9 cellular contexts compared by ENCODE assay signal in genomic region chr22:46077669-46078099, GRCh38.
DNase-seq lines count a peak whose midpoint lies in the region; ATAC-seq, FAIRE-seq and TF ChIP-seq lines count a peak whose summit lies in the region.
"Had no signal": no experiment of that assay in that cellular context is flagged by ENCODE, and none has a peak within 500 bp of the region (broad histone marks: within the 10 kb centered on the region; RNA-seq: fewer than 3 reads in every experiment).

No MANE protein-coding gene starts in this region.

- H3K4me1 Mint-ChIP-seq in HFFc6 (ENCODE audit: low read depth) = peaks cover 58% of the 10 kb centered on the region
- peaks cover 19% of the 10 kb centered on the region for H3K4me1 Mint-ChIP-seq in activated T-helper 2 cell treated with anti-CD3 and anti-CD28 coated beads, Interferon-gamma antibody, Interleukin-2, Interleukin-4, amounts not matched to agents 10 μg/mL and 5 μg/mL and 100 μg/mL, durations not matched to agents 14 hours and 24 hours and 36 hours (ENCODE audit: low read depth)
- H3K4me1 Mint-ChIP-seq in activated CD8-positive, alpha-beta memory T cell treated with anti-CD3 and anti-CD28 coated beads, Interleukin-2, amount 10 ng/mL, durations not matched to agents 7 days and 5 days = peaks cover 18% of the 10 kb centered on the region

- H3K9me3 ChIP-seq in body of pancreas (no peaks in the 10 kb centered on the region), keratinocyte (ENCODE audit: control insufficient read depth, low read depth, low read length) (no peaks in the 10 kb centered on the region)

- intact Hi-C loops in body of pancreas (cut with DNase I) = no loop called here
- intact Hi-C loops in activated T-helper 2 cell treated with anti-CD3 and anti-CD28 coated beads, Interferon-gamma antibody, Interleukin-2, Interleukin-4, amounts not matched to agents 10 μg/mL and 5 μg/mL and 100 μg/mL, durations not matched to agents 14 hours and 24 hours and 36 hours (cut with micrococcal nuclease) = no loop called here

- no peak for FAIRE-seq in keratinocyte (lab: Jason Lieb, UNC)
- FAIRE-seq: HTR-8/SVneo had no signal

- peaks cover 10% of the 10 kb centered on the region for H4K20me1 ChIP-seq in keratinocyte (ENCODE audit: control insufficient read depth, extremely low read depth, insufficient read depth, low read length)

- H3K27me3 ChIP-seq in body of pancreas (no peaks in the 10 kb centered on the region), keratinocyte (ENCODE audit: control insufficient read depth, extremely low read depth, insufficient read depth, low read length) (no peaks in the 10 kb centered on the region)

- H2AFZ ChIP-seq in keratinocyte (ENCODE audit: control insufficient read depth, low read length) = no peak overlapping the region

- H3K36me3 Mint-ChIP-seq in HFFc6 (ENCODE audit: low read depth) = peaks cover 80% of the 10 kb centered on the region
- H3K36me3 Mint-ChIP-seq in activated T-helper 2 cell treated with anti-CD3 and anti-CD28 coated beads, Interferon-gamma antibody, Interleukin-2, Interleukin-4, amounts not matched to agents 10 μg/mL and 5 μg/mL and 100 μg/mL, durations not matched to agents 14 hours and 24 hours and 36 hours (ENCODE audit: low read depth) = peaks cover 4% of the 10 kb centered on the region
- H3K36me3 Mint-ChIP-seq in activated CD8-positive, alpha-beta memory T cell treated with anti-CD3 and anti-CD28 coated beads, Interleukin-2, amount 10 ng/mL, durations not matched to agents 7 days and 5 days = no peaks in the 10 kb centered on the region

- no peak for ATAC-seq in body of pancreas
- no peak for ATAC-seq in activated CD8-positive, alpha-beta memory T cell treated with anti-CD3 and anti-CD28 coated beads, Interleukin-2, amount 10 ng/mL, durations not matched to agents 7 days and 5 days

- H3K9me1 ChIP-seq in keratinocyte (ENCODE audit: control insufficient read depth, extremely low read depth, insufficient read depth, low read length) = no peaks in the 10 kb centered on the region

- peaks cover 99% of the 10 kb centered on the region for H3K79me2 ChIP-seq in keratinocyte (ENCODE audit: control insufficient read depth, insufficient read depth, low read length)

- H3K36me3 ChIP-seq in body of pancreas (replicated peaks in 1 of 2; ENCODE audit: insufficient read depth in 1 of 2, low read depth in 2 of 2) = no peaks in the 10 kb centered on the region
- H3K36me3 ChIP-seq in keratinocyte (ENCODE audit: control insufficient read depth in 2 of 2, extremely low read depth in 1 of 2, insufficient read depth in 2 of 2, low read length in 2 of 2) = peaks cover 14 to 59% of the 10 kb centered on the region in 2 experiments

- H3K27ac ChIP-seq in body of pancreas (peak overlapping the region; percentile 82 to 100 (median 98)), keratinocyte (ENCODE audit: control insufficient read depth, insufficient read depth, low read length) (peak overlapping the region; percentile 98), substantia nigra (ENCODE audit: low read depth, low read length, poor library complexity, severe bottlenecking) (peak overlapping the region; percentile 99)

- peak overlapping the region; percentile 99 for H3K27ac Mint-ChIP-seq in HFFc6
- H3K27ac Mint-ChIP-seq in activated T-helper 2 cell treated with anti-CD3 and anti-CD28 coated beads, Interferon-gamma antibody, Interleukin-2, Interleukin-4, amounts not matched to agents 10 μg/mL and 5 μg/mL and 100 μg/mL, durations not matched to agents 14 hours and 24 hours and 36 hours = no peak overlapping the region
- H3K27ac Mint-ChIP-seq in activated CD8-positive, alpha-beta memory T cell treated with anti-CD3 and anti-CD28 coated beads, Interleukin-2, amount 10 ng/mL, durations not matched to agents 7 days and 5 days = no peak overlapping the region

- H3K4me3 Mint-ChIP-seq in HFFc6 = peak overlapping the region; percentile 98
- H3K4me3 Mint-ChIP-seq in activated T-helper 2 cell treated with anti-CD3 and anti-CD28 coated beads, Interferon-gamma antibody, Interleukin-2, Interleukin-4, amounts not matched to agents 10 μg/mL and 5 μg/mL and 100 μg/mL, durations not matched to agents 14 hours and 24 hours and 36 hours (ENCODE audit: low read depth) = no peak overlapping the region
- H3K4me3 Mint-ChIP-seq in activated CD8-positive, alpha-beta memory T cell treated with anti-CD3 and anti-CD28 coated beads, Interleukin-2, amount 10 ng/mL, durations not matched to agents 7 days and 5 days = no peak overlapping the region

- H3K4me2 ChIP-seq in keratinocyte (ENCODE audit: control insufficient read depth, extremely low read depth, insufficient read depth, low read depth, low read length) = peak overlapping the region; percentile 81

- no peak for TF ChIP-seq CTCF in HFFc6 (IDR thresholded peaks at IDR 0.05)
- no peak for TF ChIP-seq CTCF in body of pancreas (IDR thresholded peaks at IDR 0.05)
- TF ChIP-seq CTCF in keratinocyte (optimal IDR thresholded peaks at IDR 0.05 in 1 of 3, IDR thresholded peaks at IDR 0.05 in 1 of 3, conservative IDR thresholded peaks at IDR 0.05 in 1 of 3; ENCODE audit: extremely low read depth in 1 of 3, insufficient read depth in 2 of 3, low read length in 3 of 3) = no peak

- H3K27me3 Mint-ChIP-seq in HFFc6 (ENCODE audit: insufficient read depth) = peaks cover 41% of the 10 kb centered on the region
- no peaks in the 10 kb centered on the region for H3K27me3 Mint-ChIP-seq in activated T-helper 2 cell treated with anti-CD3 and anti-CD28 coated beads, Interferon-gamma antibody, Interleukin-2, Interleukin-4, amounts not matched to agents 10 μg/mL and 5 μg/mL and 100 μg/mL, durations not matched to agents 14 hours and 24 hours and 36 hours (ENCODE audit: low read depth)
- peaks cover 4% of the 10 kb centered on the region for H3K27me3 Mint-ChIP-seq in activated CD8-positive, alpha-beta memory T cell treated with anti-CD3 and anti-CD28 coated beads, Interleukin-2, amount 10 ng/mL, durations not matched to agents 7 days and 5 days

- WGBS in body of pancreas, 2 donors = 15 to 28% methylated on average over 12 of the region's 12 CpGs

- dilution Hi-C loops in keratinocyte (cut with MboI; ENCODE audit: extremely low pct_ligation_motif_present, low sequenced_read_pairs) = no loop called here

- TF ChIP-seq POLR2A in body of pancreas (IDR thresholded peaks at IDR 0.05) = no peak

- H3K4me3 ChIP-seq in body of pancreas (no peak overlapping the region), keratinocyte (ENCODE audit: control insufficient read depth in 2 of 3, extremely low read depth in 1 of 3, insufficient read depth in 2 of 3, low read depth in 1 of 3, low read length in 3 of 3) (peak overlapping the region; percentile 90 to 96 (median 95))

- DNase-seq in HFFc6 (no peak), body of pancreas (peak in 3 of 4 donors; percentile 20 to 45 (median 26)), keratinocyte (ENCODE audit: low read depth, low spot score) (no peak), substantia nigra (lab: John Stamatoyannopoulos, UW) (no peak), NCI-H2081 treated with DMSO at 0.1 percent for 48 hours (lab: John Stamatoyannopoulos, UW) (no peak), mucosa of gallbladder (ENCODE audit: low spot score) (no peak)
- DNase-seq in activated T-helper 2 cell treated with anti-CD3 and anti-CD28 coated beads, Interferon-gamma antibody, Interleukin-2, Interleukin-4, amounts not matched to agents 10 μg/mL and 5 μg/mL and 100 μg/mL, durations not matched to agents 14 hours and 24 hours and 36 hours (ENCODE audit: low spot score) = no peak
- no peak for DNase-seq in activated CD8-positive, alpha-beta memory T cell treated with anti-CD3 and anti-CD28 coated beads, Interleukin-2, amount 10 ng/mL, durations not matched to agents 7 days and 5 days

- peaks cover 2% of the 10 kb centered on the region; the same call in 1 of the 2 replicates for H3K9me3 Mint-ChIP-seq in HFFc6
- H3K9me3 Mint-ChIP-seq in activated T-helper 2 cell treated with anti-CD3 and anti-CD28 coated beads, Interferon-gamma antibody, Interleukin-2, Interleukin-4, amounts not matched to agents 10 μg/mL and 5 μg/mL and 100 μg/mL, durations not matched to agents 14 hours and 24 hours and 36 hours = no peaks in the 10 kb centered on the region
- no peaks in the 10 kb centered on the region for H3K9me3 Mint-ChIP-seq in activated CD8-positive, alpha-beta memory T cell treated with anti-CD3 and anti-CD28 coated beads, Interleukin-2, amount 10 ng/mL, durations not matched to agents 7 days and 5 days (ENCODE audit: low read depth)

- H3K9ac ChIP-seq in keratinocyte (ENCODE audit: control insufficient read depth, extremely low read depth, insufficient read depth, low read length) = peak overlapping the region; percentile 99

- H3K4me1 ChIP-seq in body of pancreas (peaks cover 80% of the 10 kb centered on the region), keratinocyte (ENCODE audit: control insufficient read depth, extremely low read depth, insufficient read depth, low read length) (peaks cover 49% of the 10 kb centered on the region)

- CTCF ChIA-PET in activated CD8-positive, alpha-beta memory T cell treated with anti-CD3 and anti-CD28 coated beads, Interleukin-2, amount 10 ng/mL, durations not matched to agents 7 days and 5 days (lab: Charles Lee) = interaction anchor here (1.7 kb wide), 1 partner anchor 71 kb away, joined by 4 read pairs; no protein-coding TSS in a partner anchor

Comparison
In these comparisons a context has a peak if more than half of its experiments do, and no peak if none do; other contexts are left out.
1. DNase-seq: peak in body of pancreas (3 of 4); none in HFFc6 (single experiment), keratinocyte (single experiment), substantia nigra (0 of 49), NCI-H2081 treated with DMSO at 0.1 percent for 48 hours (single experiment), activated T-helper 2 cell treated with anti-CD3 and anti-CD28 coated beads, Interferon-gamma antibody, Interleukin-2, Interleukin-4, amounts not matched to agents 10 μg/mL and 5 μg/mL and 100 μg/mL, durations not matched to agents 14 hours and 24 hours and 36 hours (single experiment), activated CD8-positive, alpha-beta memory T cell treated with anti-CD3 and anti-CD28 coated beads, Interleukin-2, amount 10 ng/mL, durations not matched to agents 7 days and 5 days (single experiment) and mucosa of gallbladder (single experiment).
2. H3K4me3 ChIP-seq: peak in keratinocyte (3 of 3); none in body of pancreas (0 of 2).
3. Peak in every context shown above with its lines, with median percentiles within 50 percentile points of each other: H3K27ac ChIP-seq.